21 cellular contexts compared by ENCODE assay signal in genomic region chr19:20925481-20925880, GRCh38.
"Had no signal": no experiment of that assay in that cellular context is flagged by ENCODE, and none has a peak within 500 bp of the region (broad histone marks: within the 10 kb centered on the region; RNA-seq: fewer than 3 reads in every experiment).

No MANE protein-coding gene starts in this region.

- H3K27me3 ChIP-seq: adrenal gland, esophagus muscularis mucosa, gastroesophageal sphincter, heart right ventricle, testis, upper lobe of right lung had no signal

- H3K9ac ChIP-seq: parathyroid adenoma had no signal

- H3K9me3 Mint-ChIP-seq: stimulated activated effector memory CD8-positive, alpha-beta T cell treated with anti-CD3 and anti-CD28 coated beads, Interleukin-12 subunit alpha, Interleukin-12 subunit beta, amount 100 ng/mL, for 72 hours had no signal

- H3K27ac ChIP-seq: adrenal gland, esophagus muscularis mucosa, gastroesophageal sphincter, heart right ventricle, left ventricle myocardium inferior, parathyroid adenoma, SK-N-MC, testis, upper lobe of right lung had no signal

- H3K4me3 ChIP-seq: adrenal gland, esophagus muscularis mucosa, gastroesophageal sphincter, heart right ventricle, left ventricle myocardium inferior, SK-N-MC, testis, upper lobe of right lung had no signal

- DNase-seq: activated CD8-positive, alpha-beta memory T cell treated with anti-CD3 and anti-CD28 coated beads, Interleukin-2, amount 10 ng/mL, durations not matched to agents 7 days and 5 days; activated effector memory CD4-positive, alpha-beta T cell treated with anti-CD3 and anti-CD28 coated beads, Interleukin-2, amount 50 U/mL, for 16 hours; activated naive CD4-positive, alpha-beta T cell treated with anti-CD3 and anti-CD28 coated beads, Interleukin-2, amount 50 U/mL, for 16 hours; activated T-cell treated with anti-CD3 and anti-CD28 coated beads, Interleukin-2, amount 50 U/mL, for 48 hours; adrenal gland; effector CD8-positive, alpha-beta T cell; heart right ventricle; kidney glomerular epithelial cell; left ventricle myocardium inferior; mammary epithelial cell; stimulated activated CD4-positive, alpha-beta T cell treated with anti-CD3 and anti-CD28 coated beads, Interleukin-4, amount 100 ng/mL, for 24 hours; T1000; testis; upper lobe of right lung had no signal

- H3K36me3 ChIP-seq: adrenal gland, left ventricle myocardium inferior, upper lobe of right lung had no signal

- ATAC-seq: activated CD8-positive, alpha-beta memory T cell treated with anti-CD3 and anti-CD28 coated beads, Interleukin-2, amount 10 ng/mL, durations not matched to agents 7 days and 5 days; gastroesophageal sphincter; heart right ventricle; sciatic nerve; stimulated activated effector memory CD8-positive, alpha-beta T cell treated with anti-CD3 and anti-CD28 coated beads, Interleukin-12 subunit alpha, Interleukin-12 subunit beta, amount 100 ng/mL, for 72 hours; upper lobe of right lung had no signal

- H3K9me3 ChIP-seq: adrenal gland, esophagus muscularis mucosa, gastroesophageal sphincter, heart right ventricle, left ventricle myocardium inferior, testis, upper lobe of right lung had no signal

- H3K27ac Mint-ChIP-seq: activated CD8-positive, alpha-beta memory T cell treated with anti-CD3 and anti-CD28 coated beads, Interleukin-2, amount 10 ng/mL, durations not matched to agents 7 days and 5 days; dendritic cell treated with granulocyte-macrophage colony-stimulating factor and Interleukin-4, amounts not matched to agents 40 ng/mL and 50 ng/mL, for 4 days; stimulated activated effector memory CD8-positive, alpha-beta T cell treated with anti-CD3 and anti-CD28 coated beads, Interleukin-12 subunit alpha, Interleukin-12 subunit beta, amount 100 ng/mL, for 72 hours had no signal

- H2AFZ ChIP-seq: parathyroid adenoma had no signal

- H3K4me3 Mint-ChIP-seq: activated CD8-positive, alpha-beta memory T cell treated with anti-CD3 and anti-CD28 coated beads, Interleukin-2, amount 10 ng/mL, durations not matched to agents 7 days and 5 days; dendritic cell treated with granulocyte-macrophage colony-stimulating factor and Interleukin-4, amounts not matched to agents 40 ng/mL and 50 ng/mL, for 4 days had no signal

- H3K27me3 Mint-ChIP-seq: activated CD8-positive, alpha-beta memory T cell treated with anti-CD3 and anti-CD28 coated beads, Interleukin-2, amount 10 ng/mL, durations not matched to agents 7 days and 5 days; dendritic cell treated with granulocyte-macrophage colony-stimulating factor and Interleukin-4, amounts not matched to agents 40 ng/mL and 50 ng/mL, for 4 days had no signal

- H3K4me1 ChIP-seq: parathyroid adenoma, testis had no signal

- H3K79me2 ChIP-seq: parathyroid adenoma had no signal
